2 cellular contexts compared by ENCODE assay signal in the genomic region with DNA sequence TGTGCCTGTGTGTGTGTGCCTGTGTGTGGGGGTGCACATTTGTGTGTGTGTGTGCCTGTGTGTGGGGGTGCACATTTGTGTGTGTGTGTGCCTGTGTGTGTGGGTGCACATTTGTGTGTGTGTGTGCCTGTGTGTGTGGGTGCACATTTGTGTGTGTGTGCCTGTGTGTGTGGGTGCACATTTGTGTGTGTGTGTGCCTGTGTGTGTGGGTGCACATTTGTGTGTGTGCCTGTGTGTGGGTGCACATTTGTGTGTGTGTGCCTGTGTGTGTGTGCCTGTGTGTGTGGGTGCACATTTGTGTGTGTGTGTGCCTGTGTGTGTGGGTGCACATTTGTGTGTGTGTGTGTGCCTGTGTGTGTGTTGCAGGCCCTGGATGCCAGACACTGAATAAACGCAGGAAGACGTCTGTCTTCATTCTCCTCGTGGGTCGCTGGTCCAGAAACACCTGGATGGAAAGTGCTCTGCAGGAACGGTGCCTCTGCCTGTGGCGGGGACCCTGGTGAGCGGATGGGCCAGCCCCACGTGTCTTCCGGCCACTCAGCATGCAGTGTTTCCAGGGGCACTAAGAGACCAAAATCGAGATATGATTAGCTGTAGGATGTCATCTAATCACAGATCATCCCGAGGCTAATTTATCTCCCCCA.
A peak's percentile ranks its signal among the peaks of the same experiment; 100 is the strongest.
TF ChIP-seq lines count a peak whose summit lies in the region.

No MANE protein-coding gene starts in this region.

TF ChIP-seq in HEK293T, 16 proteins besides CTCF, POLR2A, EP300 and RAD21:
- peak; percentile 83 for TF ChIP-seq TARDBP (IDR thresholded peaks at IDR 0.05)

TF ChIP-seq in GM12878, 131 proteins besides CTCF, POLR2A, EP300 and RAD21:
- TF ChIP-seq TARDBP (IDR thresholded peaks at IDR 0.05; ENCODE audit: borderline replicate concordance) = peak; percentile 19; the same call in 1 of the 2 replicates
